ENCODE assay signal across 18 cellular contexts in the genomic region with DNA sequence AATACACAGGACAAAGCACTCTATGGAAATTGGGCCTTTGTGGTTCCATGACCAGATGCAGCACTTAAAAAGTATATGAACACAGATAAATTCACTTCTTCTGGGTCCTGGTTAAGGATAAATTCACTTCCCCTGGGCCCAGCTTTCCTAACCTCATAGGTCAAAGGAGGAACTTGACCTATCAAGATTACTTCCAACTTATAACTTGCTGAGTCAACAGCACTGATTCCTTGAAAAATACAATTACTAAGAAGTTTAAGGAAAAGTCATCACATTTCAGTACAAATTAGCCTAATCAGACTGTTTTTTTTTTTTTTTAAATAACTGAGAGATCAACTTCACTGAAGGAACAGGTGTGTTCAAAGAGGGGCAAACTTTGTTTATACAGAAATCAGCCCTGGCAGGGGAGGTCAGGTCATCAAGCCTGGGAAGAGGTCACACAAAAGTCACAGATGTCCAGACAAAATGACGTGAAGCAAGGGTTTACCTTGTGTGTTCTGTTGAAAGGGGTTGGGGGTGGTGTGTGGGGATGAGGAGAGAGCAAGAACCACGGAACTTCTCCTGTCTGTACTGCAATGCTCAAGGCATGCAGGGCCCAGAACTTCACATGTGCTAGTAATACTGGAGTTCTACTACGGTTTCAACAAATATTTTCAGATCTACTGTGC. TPM values are rescaled to one million over a fixed set of nuclear protein-coding genes. Genes with fewer than 3 reads are reported as not detected.
A peak's percentile ranks its signal among the peaks of the same experiment; 100 is the strongest.
DNase-seq lines count a peak whose midpoint lies in the region; ATAC-seq and TF ChIP-seq lines count a peak whose summit lies in the region.
"Had no signal": no experiment of that assay in that cellular context is flagged by ENCODE, and none has a peak within 500 bp of the region (broad histone marks: within the 10 kb centered on the region; RNA-seq: fewer than 3 reads in every experiment).

No MANE protein-coding gene starts in this region.

- TF ChIP-seq CTCF in CD14-positive monocyte (IDR thresholded peaks at IDR 0.05) (no peak), endodermal cell (conservative IDR thresholded peaks at IDR 0.05) (no peak), liver (IDR thresholded peaks at IDR 0.05; ENCODE audit: low read depth, low read length, missing input control) (no peak)

- POLR2A ChIA-PET in activated CD4-positive, alpha-beta memory T cell treated with anti-CD3 and anti-CD28 coated beads, Interleukin-2, amount 10 ng/mL, durations not matched to agents 7 days and 5 days (lab: Charles Lee) = no interaction called here

- 88 to 100% methylated on average over 1 to 3 of the region's 3 CpGs for WGBS in endodermal cell (ENCODE audit: insufficient coverage in 1 of 2, insufficient read length in 1 of 2), 2 experiments
- WGBS in liver = 54% methylated on average over 3 of the region's 3 CpGs

- DNase-seq in CD14-positive monocyte (ENCODE audit: low spot score) (no peak), T-helper 17 cell (no peak), endodermal cell (no peak), nucleus accumbens (lab: John Stamatoyannopoulos, UW) (no peak), RKO (ENCODE audit: low spot score) (no peak), GM19238 (ENCODE audit: insufficient read length, low spot score) (no peak)
- DNase-seq in activated CD4-positive, alpha-beta memory T cell treated with anti-CD3 and anti-CD28 coated beads, Interleukin-2, amount 10 ng/mL, durations not matched to agents 7 days and 5 days = no peak
- DNase-seq: BE2C; CD4-positive, alpha-beta memory T cell; EL; H9; NCI-H1436; NCI-H1930; NCI-H226; NCI-H524; PC-9 had no signal

- intact Hi-C loops in CD14-positive monocyte (cut with micrococcal nuclease) = no loop called here

- H3K4me1 ChIP-seq in endodermal cell (ENCODE audit: control insufficient read depth, insufficient read depth, low read length) = no peaks in the 10 kb centered on the region
- peaks cover 2 to 22% (median 12%) of the 10 kb centered on the region in 4 donors for H3K4me1 ChIP-seq in liver (ENCODE audit: control insufficient read depth in 4 of 4, insufficient read depth in 4 of 4, low read length in 3 of 4)
- H3K4me1 ChIP-seq: BE2C, SJSA1 had no signal

- peaks cover 92% of the 10 kb centered on the region for H3K36me3 ChIP-seq in endodermal cell (ENCODE audit: control insufficient read depth, insufficient read depth, low read length)
- H3K36me3 ChIP-seq in liver (ENCODE audit: control insufficient read depth in 4 of 4, insufficient read depth in 3 of 4, low read depth in 1 of 4, low read length in 3 of 4) = peaks cover 4 to 18% (median 14%) of the 10 kb centered on the region in 4 donors
- H3K36me3 ChIP-seq: BE2C had no signal

- CTCF ChIA-PET in activated CD4-positive, alpha-beta memory T cell treated with anti-CD3 and anti-CD28 coated beads, Interleukin-2, amount 10 ng/mL, durations not matched to agents 7 days and 5 days (lab: Charles Lee) = no interaction called here

- H3K4me3 ChIP-seq in endodermal cell (ENCODE audit: low read length) = no peak overlapping the region
- no peak overlapping the region for H3K4me3 ChIP-seq in liver (ENCODE audit: low read depth in 1 of 3, low read length in 3 of 3)
- H3K4me3 ChIP-seq: PC-9, SJSA1 had no signal

- H3K36me3 Mint-ChIP-seq in CD14-positive monocyte (peaks cover 76 to 90% of the 10 kb centered on the region in 2 donors), T-helper 17 cell (ENCODE audit: low read depth) (peaks cover 14% of the 10 kb centered on the region), endodermal cell (ENCODE audit: low read depth) (peaks cover 87% of the 10 kb centered on the region)
- peaks cover 53% of the 10 kb centered on the region for H3K36me3 Mint-ChIP-seq in activated CD4-positive, alpha-beta memory T cell treated with anti-CD3 and anti-CD28 coated beads, Interleukin-2, amount 10 ng/mL, durations not matched to agents 7 days and 5 days (ENCODE audit: low read depth)

- H3K27me3 ChIP-seq in endodermal cell (ENCODE audit: control insufficient read depth, insufficient read depth, low read length, poor library complexity, severe bottlenecking) (no peaks in the 10 kb centered on the region), liver (ENCODE audit: control insufficient read depth in 4 of 4, insufficient read depth in 4 of 4, low read length in 3 of 4) (no peaks in the 10 kb centered on the region)
- H3K27me3 ChIP-seq: BE2C, SJSA1 had no signal

- H3K4me1 Mint-ChIP-seq in CD14-positive monocyte (peaks cover 31% of the 10 kb centered on the region), T-helper 17 cell (peaks cover 4% of the 10 kb centered on the region), endodermal cell (no peaks in the 10 kb centered on the region)
- H3K4me1 Mint-ChIP-seq in activated CD4-positive, alpha-beta memory T cell treated with anti-CD3 and anti-CD28 coated beads, Interleukin-2, amount 10 ng/mL, durations not matched to agents 7 days and 5 days = no peaks in the 10 kb centered on the region
- H3K4me1 Mint-ChIP-seq: H9 had no signal

- H3K4me3 Mint-ChIP-seq in CD14-positive monocyte (no peak overlapping the region), T-helper 17 cell (no peak overlapping the region), endodermal cell (no peak overlapping the region)
- no peak overlapping the region for H3K4me3 Mint-ChIP-seq in activated CD4-positive, alpha-beta memory T cell treated with anti-CD3 and anti-CD28 coated beads, Interleukin-2, amount 10 ng/mL, durations not matched to agents 7 days and 5 days
- H3K4me3 Mint-ChIP-seq: CD4-positive, alpha-beta memory T cell; H9 had no signal

- TF ChIP-seq RAD21 in liver (IDR thresholded peaks at IDR 0.05) = no peak

- ATAC-seq in T-helper 17 cell = no peak

- H3K9me3 ChIP-seq in T-helper 17 cell (ENCODE audit: control insufficient read depth, low read length, poor library complexity, severe bottlenecking) (no peaks in the 10 kb centered on the region), endodermal cell (ENCODE audit: control insufficient read depth, low read length) (peaks cover 8% of the 10 kb centered on the region), liver (ENCODE audit: control insufficient read depth in 4 of 4, low read length in 3 of 4) (no peaks in the 10 kb centered on the region)
- H3K9me3 ChIP-seq: BE2C, SJSA1 had no signal

- H3K9me3 Mint-ChIP-seq in CD14-positive monocyte (peaks cover 0 to 5% (median 0%) of the 10 kb centered on the region in 7 donors), endodermal cell (peaks cover 5% of the 10 kb centered on the region)
- H3K9me3 Mint-ChIP-seq in activated CD4-positive, alpha-beta memory T cell treated with anti-CD3 and anti-CD28 coated beads, Interleukin-2, amount 10 ng/mL, durations not matched to agents 7 days and 5 days = no peaks in the 10 kb centered on the region

- H3K9ac ChIP-seq in endodermal cell (ENCODE audit: extremely low read depth, low read length, poor library complexity, severe bottlenecking) = no peak overlapping the region
- no peak overlapping the region for H3K9ac ChIP-seq in liver (ENCODE audit: low read depth in 1 of 2, low read length in 2 of 2)

- H3K27ac Mint-ChIP-seq in CD14-positive monocyte (peak overlapping the region in 4 of 7 donors; percentile 25 to 83 (median 61)), T-helper 17 cell (peak overlapping the region; percentile 56), endodermal cell (peak overlapping the region; percentile 48)
- no peak overlapping the region for H3K27ac Mint-ChIP-seq in activated CD4-positive, alpha-beta memory T cell treated with anti-CD3 and anti-CD28 coated beads, Interleukin-2, amount 10 ng/mL, durations not matched to agents 7 days and 5 days

- H3K27me3 Mint-ChIP-seq in CD14-positive monocyte (ENCODE audit: low read depth in 3 of 3) (no peaks in the 10 kb centered on the region), T-helper 17 cell (no peaks in the 10 kb centered on the region), endodermal cell (ENCODE audit: insufficient read depth) (no peaks in the 10 kb centered on the region)
- H3K27me3 Mint-ChIP-seq in activated CD4-positive, alpha-beta memory T cell treated with anti-CD3 and anti-CD28 coated beads, Interleukin-2, amount 10 ng/mL, durations not matched to agents 7 days and 5 days = no peaks in the 10 kb centered on the region
- H3K27me3 Mint-ChIP-seq: CD4-positive, alpha-beta memory T cell had no signal

- H3K27ac ChIP-seq in endodermal cell (ENCODE audit: low read depth, low read length) (no peak overlapping the region), liver (ENCODE audit: low read depth in 1 of 2, low read length in 2 of 2) (no peak overlapping the region)
- H3K27ac ChIP-seq: PC-9, SJSA1 had no signal

TF ChIP-seq in liver, 16 proteins besides CTCF, POLR2A, EP300 and RAD21:
- no peak for TF ChIP-seq TAF1 (conservative IDR thresholded peaks at IDR 0.05)
- TF ChIP-seq SP1 (IDR thresholded peaks at IDR 0.05) = no peak
- TF ChIP-seq HNF4G (IDR thresholded peaks at IDR 0.05) = no peak
- TF ChIP-seq HNF4A (conservative IDR thresholded peaks at IDR 0.05) = peak in 1 of 2 donors; percentile 33
- TF ChIP-seq YY1 (IDR thresholded peaks at IDR 0.05) = no peak
- peak; percentile 41 to 70 for TF ChIP-seq RXRA (IDR thresholded peaks at IDR 0.05)

RNA-seq across cellular contexts. Expression of gene PPP4R1, which starts 55.8 kb away (rescaled TPM):
- polyA plus RNA-seq in CD14-positive monocyte (10 to 100 TPM; 22.0 to 24.6 TPM), liver (10 to 100 TPM; 11.7 to 15.5 TPM)
- total RNA-seq in T-helper 17 cell (10 to 100 TPM; 54.1 to 65.5 TPM), endodermal cell (100 to 1,000 TPM in 1 of 2 donors, 10 to 100 TPM in 1; 85.8 to 116 TPM), liver (10 to 100 TPM; 30.1 to 50.8 TPM)
- polyA plus RNA-seq in endodermal cell (2013, experiment 1 of 2) = 84.2 TPM
- polyA plus RNA-seq in endodermal cell (2013, experiment 2 of 2) = 85.3 TPM
- 10 to 100 TPM; 54.0 to 59.7 TPM for total RNA-seq in activated CD4-positive, alpha-beta memory T cell treated with anti-CD3 and anti-CD28 coated beads, Interleukin-2, amount 10 ng/mL, durations not matched to agents 7 days and 5 days
